In the genomic region with DNA sequence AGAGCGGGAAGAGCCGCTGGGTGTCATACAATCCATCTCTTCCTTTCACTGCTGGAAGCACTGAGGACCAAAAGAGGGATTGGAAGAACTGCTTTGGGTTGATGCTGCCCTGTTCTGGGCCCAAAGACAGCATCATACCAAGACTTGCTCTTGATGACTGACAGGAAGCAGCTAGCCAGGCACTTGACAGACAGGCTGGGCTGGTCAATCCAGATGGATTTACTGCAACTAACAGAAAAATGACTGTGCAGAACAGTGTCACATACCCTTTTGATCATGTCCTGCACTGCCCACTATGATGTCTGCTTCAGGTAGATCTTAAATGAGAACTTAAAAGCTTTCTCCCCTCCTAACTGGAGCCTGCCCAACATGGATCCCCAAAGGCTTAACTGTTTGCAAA, we compare ENCODE assay signal across 19 cellular contexts.
"Had no signal": no experiment of that assay in that cellular context is flagged by ENCODE, and none has a peak within 500 bp of the region (broad histone marks: within the 10 kb centered on the region; RNA-seq: fewer than 3 reads in every experiment).

No MANE protein-coding gene starts in this region.

- H3K9me3 ChIP-seq: colonic mucosa, neutrophil, sigmoid colon, testis had no signal

- H3K27ac ChIP-seq: colonic mucosa, hepatocyte, neutrophil, sigmoid colon, skin epidermis, testis had no signal

- FAIRE-seq: urothelium cell line had no signal

- H3K4me1 ChIP-seq: colonic mucosa, sigmoid colon, testis had no signal

- DNase-seq: colonic mucosa; dermis blood vessel endothelial cell; erythroblast; foreskin melanocyte; head of caudate nucleus; kidney glomerular epithelial cell; mesendoderm; naive B cell; posterior cingulate gyrus; sigmoid colon; stimulated activated CD4-positive, alpha-beta T cell treated with anti-CD3 and anti-CD28 coated beads, Interleukin-2, amount 100 ng/mL, for 24 hours; stimulated activated CD4-positive, alpha-beta T cell treated with anti-CD3 and anti-CD28 coated beads, Interleukin-4, amount 100 ng/mL, for 4 hours; stimulated activated naive B cell treated with anti-CD40 and anti-IgM and Interleukin-4, amounts not matched to agents 10 μg/mL and 1 μg/mL and 100 μg/mL, for 72 hours; stimulated activated naive CD8-positive, alpha-beta T cell treated with anti-CD3 and anti-CD28 coated beads, Interleukin-15, amount 100 ng/mL, for 72 hours; testis had no signal

- H3K4me3 ChIP-seq: colonic mucosa, hepatocyte, sigmoid colon, skin epidermis, testis had no signal

- H3K27me3 ChIP-seq: colonic mucosa, hepatocyte, neutrophil, sigmoid colon, testis had no signal

- H3K36me3 ChIP-seq: colonic mucosa, sigmoid colon had no signal

- ATAC-seq: stimulated activated naive B cell treated with anti-CD40 and anti-IgM and Interleukin-4, amounts not matched to agents 10 μg/mL and 1 μg/mL and 100 μg/mL, for 72 hours; stimulated activated naive CD8-positive, alpha-beta T cell treated with anti-CD3 and anti-CD28 coated beads, Interleukin-15, amount 100 ng/mL, for 72 hours had no signal

- H3K4me2 ChIP-seq: hepatocyte had no signal

- H3K79me2 ChIP-seq: hepatocyte had no signal

- H2AFZ ChIP-seq: hepatocyte had no signal
